8 cellular contexts compared by ENCODE assay signal in the genomic region with DNA sequence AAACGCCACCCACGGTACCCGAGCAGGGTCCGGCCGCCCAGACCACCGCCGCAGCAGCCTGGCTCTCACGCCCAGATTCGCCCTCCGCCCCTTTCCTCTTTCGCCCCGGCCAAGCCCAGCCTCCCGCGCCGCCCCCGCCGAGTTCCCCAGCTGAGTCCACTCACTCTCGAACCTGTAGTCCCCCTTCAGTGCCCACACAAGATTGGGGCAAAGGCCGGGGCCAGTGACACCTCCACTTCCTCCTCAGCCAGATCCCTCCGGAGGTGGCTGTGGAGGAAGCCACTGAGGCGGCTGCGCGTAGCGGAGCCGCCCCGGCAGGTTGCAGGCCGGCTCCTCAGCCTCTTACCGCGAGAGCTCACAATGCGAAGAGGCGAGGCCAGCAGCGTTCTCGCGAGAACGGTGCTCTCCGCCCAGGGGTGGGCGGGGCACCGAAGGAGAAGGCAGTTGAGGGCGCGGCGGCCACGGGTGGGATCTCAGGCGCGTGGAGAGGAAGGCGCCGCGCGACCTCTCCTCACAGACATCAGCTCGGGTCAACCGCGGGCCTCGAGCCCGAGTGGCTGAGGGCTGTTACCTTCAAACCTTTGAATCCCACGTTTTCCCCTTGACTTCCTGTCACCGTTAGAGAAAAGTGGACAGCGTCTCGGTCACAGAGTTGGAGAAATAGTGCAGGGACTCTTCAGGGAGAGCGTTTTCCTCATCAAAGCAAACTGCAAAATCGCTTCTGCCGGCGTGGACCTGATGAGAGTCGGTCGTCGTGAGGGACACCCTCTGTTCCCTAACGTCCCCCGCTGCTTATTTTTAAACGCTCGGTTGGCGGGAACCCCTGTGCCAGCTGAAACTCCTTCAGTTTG. TPM values are rescaled to one million over a fixed set of nuclear protein-coding genes. Genes with fewer than 3 reads are reported as not detected.
DNase-seq lines count a peak whose midpoint lies in the region; ATAC-seq, FAIRE-seq and TF ChIP-seq lines count a peak whose summit lies in the region.

A gene (minus strand): TSS at position 295 of the 851 bp plus-strand sequence. CDS start 18,098 bp downstream, outside the sequence.

- peaks cover 41% of the 10 kb centered on the region for H3K79me2 ChIP-seq in smooth muscle cell (ENCODE audit: low read depth)

- peaks cover 8% of the 10 kb centered on the region for H3K4me1 ChIP-seq in smooth muscle cell (ENCODE audit: low read depth)

- H3K36me3 Mint-ChIP-seq in WTC11, result no peaks in the 10 kb centered on the region

- ATAC-seq in GM19023 (IDR thresholded peaks at IDR 0.05; ENCODE audit: unreplicated experiment) (peak; percentile 95), HG03196 (IDR thresholded peaks at IDR 0.05; ENCODE audit: unreplicated experiment) (peak; percentile 98), WTC11 (peak; percentile 96)

- H3K27me3 ChIP-seq in bronchial epithelial cell (ENCODE audit: control insufficient read depth, insufficient read depth, low read length) (no peaks in the 10 kb centered on the region), smooth muscle cell (ENCODE audit: low read depth) (no peaks in the 10 kb centered on the region)

- no peaks in the 10 kb centered on the region; the same call in none of the 2 replicates for H3K27me3 Mint-ChIP-seq in WTC11 (ENCODE audit: low read depth)

- no peaks in the 10 kb centered on the region for H3F3A ChIP-seq in smooth muscle cell (ENCODE audit: low read depth)

- DNase-seq in AG09309 (ENCODE audit: low read depth) (peak; percentile 74), NCI-H226 (peak; percentile 94), WTC11 (ENCODE audit: low spot score) (peak; percentile 87), bronchial epithelial cell (ENCODE audit: low read depth) (peak; percentile 87), iPS-NIHi7 (ENCODE audit: extremely low spot score) (peak; percentile 90), smooth muscle cell (lab: John Stamatoyannopoulos, UW; ENCODE audit: unreplicated experiment) (peak; percentile 82)

- no peaks in the 10 kb centered on the region for H3K36me3 ChIP-seq in bronchial epithelial cell (ENCODE audit: control insufficient read depth, insufficient read depth, low read length)
- no peaks in the 10 kb centered on the region for H3K36me3 ChIP-seq in smooth muscle cell (ENCODE audit: low read depth)

- peak within 1 kb of the TSS; percentile 88 for H3K9ac ChIP-seq in smooth muscle cell (ENCODE audit: low read depth)

- H3K4me1 Mint-ChIP-seq in WTC11, result peaks cover 24% of the 10 kb centered on the region

- peaks cover 21% of the 10 kb centered on the region for H4K20me1 ChIP-seq in smooth muscle cell (ENCODE audit: low read depth)

- no peak for TF ChIP-seq CTCF in AG09309 (IDR thresholded peaks at IDR 0.05; ENCODE audit: control insufficient read depth, insufficient read depth, low read depth, low read length, missing control alignments)
- no peak for TF ChIP-seq CTCF in WTC11 (IDR thresholded peaks at IDR 0.05)
- no peak for TF ChIP-seq CTCF in bronchial epithelial cell (IDR thresholded peaks at IDR 0.05; ENCODE audit: insufficient read depth, low read length, severe bottlenecking)
- TF ChIP-seq CTCF in smooth muscle cell (IDR thresholded peaks at IDR 0.05; ENCODE audit: borderline replicate concordance, insufficient read depth, poor library complexity, severe bottlenecking), result no peak

- no peaks in the 10 kb centered on the region for H3K9me3 ChIP-seq in smooth muscle cell (replicated peaks; ENCODE audit: low read depth)

- no peaks in the 10 kb centered on the region for H3K9me3 Mint-ChIP-seq in WTC11

- H3K4me3 ChIP-seq in AG09309 (ENCODE audit: control insufficient read depth, low read depth, low read length) (peak within 1 kb of the TSS; percentile 68), bronchial epithelial cell (ENCODE audit: low read depth, low read length) (peak within 1 kb of the TSS; percentile 96), smooth muscle cell (peak within 1 kb of the TSS; percentile 85)

- H3K4me3 Mint-ChIP-seq in WTC11, result peak within 1 kb of the TSS; percentile 99

- H3K27ac Mint-ChIP-seq in WTC11, result peak within 1 kb of the TSS; percentile 93

- H3K27ac ChIP-seq in smooth muscle cell (ENCODE audit: low read depth), result peak within 1 kb of the TSS; percentile 72

- FAIRE-seq in bronchial epithelial cell (lab: Jason Lieb, UNC), result no peak

- CTCF ChIA-PET in WTC11 (lab: Charles Lee), result interaction anchor here (0.7 to 1.8 kb wide), 12 partner anchors 9 to 253 kb away, joined by 3 to 9 read pairs (median 4); no protein-coding TSS in a partner anchor

- POLR2A ChIA-PET in WTC11 (lab: Charles Lee), result interaction anchor here (1.0 to 2.1 kb wide), 2 partner anchors 109 to 204 kb away, joined by 3 to 5 read pairs; no protein-coding TSS in a partner anchor

- H3K4me2 ChIP-seq in smooth muscle cell, result peak within 1 kb of the TSS; percentile 88

- H2AFZ ChIP-seq in smooth muscle cell (ENCODE audit: low read depth), result peak within 1 kb of the TSS; percentile 94

- WGBS in smooth muscle cell (ENCODE audit: low lambda C conversion rate), result under 1% methylated on average over 63 of the region's 69 CpGs

TF ChIP-seq in WTC11, 78 proteins besides CTCF, POLR2A, EP300 and RAD21 (continues in another document):
- TF ChIP-seq ETV6 (CRISPR knock-in tag; IDR thresholded peaks at IDR 0.05) (peak; percentile 62; the same call in 1 of the 2 replicates), ZNF423 (CRISPR knock-in tag; IDR thresholded peaks at IDR 0.05) (no peak), NR3C1 (CRISPR knock-in tag; conservative IDR thresholded peaks at IDR 0.05; ENCODE audit: low read depth) (no peak), GRHL2 (CRISPR knock-in tag; IDR thresholded peaks at IDR 0.05; ENCODE audit: insufficient replicate concordance, severe bottlenecking) (no peak), TP53 (CRISPR knock-in tag; IDR thresholded peaks at IDR 0.05) (peak; percentile 59; the same call in 1 of the 2 replicates), ZBTB21 (CRISPR knock-in tag; IDR thresholded peaks at IDR 0.05; ENCODE audit: borderline replicate concordance) (no peak), SP1 (CRISPR knock-in tag; conservative IDR thresholded peaks at IDR 0.05) (peak; percentile 63; the same call in 1 of the 2 replicates), CREB1 (CRISPR knock-in tag; IDR thresholded peaks at IDR 0.05) (0 out of 2 replicates have a peak, but pooled peaks have one; percentile 13)
- TF ChIP-seq, protein P1, sequence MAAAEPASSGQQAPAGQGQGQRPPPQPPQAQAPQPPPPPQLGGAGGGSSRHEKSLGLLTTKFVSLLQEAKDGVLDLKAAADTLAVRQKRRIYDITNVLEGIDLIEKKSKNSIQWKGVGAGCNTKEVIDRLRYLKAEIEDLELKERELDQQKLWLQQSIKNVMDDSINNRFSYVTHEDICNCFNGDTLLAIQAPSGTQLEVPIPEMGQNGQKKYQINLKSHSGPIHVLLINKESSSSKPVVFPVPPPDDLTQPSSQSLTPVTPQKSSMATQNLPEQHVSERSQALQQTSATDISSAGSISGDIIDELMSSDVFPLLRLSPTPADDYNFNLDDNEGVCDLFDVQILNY (CRISPR knock-in tag; IDR thresholded peaks at IDR 0.05), result peak; percentile 71; the same call in 1 of the 2 replicates
- TF ChIP-seq, protein P2, sequence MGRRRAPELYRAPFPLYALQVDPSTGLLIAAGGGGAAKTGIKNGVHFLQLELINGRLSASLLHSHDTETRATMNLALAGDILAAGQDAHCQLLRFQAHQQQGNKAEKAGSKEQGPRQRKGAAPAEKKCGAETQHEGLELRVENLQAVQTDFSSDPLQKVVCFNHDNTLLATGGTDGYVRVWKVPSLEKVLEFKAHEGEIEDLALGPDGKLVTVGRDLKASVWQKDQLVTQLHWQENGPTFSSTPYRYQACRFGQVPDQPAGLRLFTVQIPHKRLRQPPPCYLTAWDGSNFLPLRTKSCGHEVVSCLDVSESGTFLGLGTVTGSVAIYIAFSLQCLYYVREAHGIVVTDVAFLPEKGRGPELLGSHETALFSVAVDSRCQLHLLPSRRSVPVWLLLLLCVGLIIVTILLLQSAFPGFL (CRISPR knock-in tag; IDR thresholded peaks at IDR 0.05; ENCODE audit: borderline replicate concordance), result no peak
- TF ChIP-seq, protein P3, sequence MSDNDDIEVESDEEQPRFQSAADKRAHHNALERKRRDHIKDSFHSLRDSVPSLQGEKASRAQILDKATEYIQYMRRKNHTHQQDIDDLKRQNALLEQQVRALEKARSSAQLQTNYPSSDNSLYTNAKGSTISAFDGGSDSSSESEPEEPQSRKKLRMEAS (CRISPR knock-in tag; IDR thresholded peaks at IDR 0.05), result peak; percentile 37; the same call in 1 of the 2 replicates
- TF ChIP-seq, protein P4, sequence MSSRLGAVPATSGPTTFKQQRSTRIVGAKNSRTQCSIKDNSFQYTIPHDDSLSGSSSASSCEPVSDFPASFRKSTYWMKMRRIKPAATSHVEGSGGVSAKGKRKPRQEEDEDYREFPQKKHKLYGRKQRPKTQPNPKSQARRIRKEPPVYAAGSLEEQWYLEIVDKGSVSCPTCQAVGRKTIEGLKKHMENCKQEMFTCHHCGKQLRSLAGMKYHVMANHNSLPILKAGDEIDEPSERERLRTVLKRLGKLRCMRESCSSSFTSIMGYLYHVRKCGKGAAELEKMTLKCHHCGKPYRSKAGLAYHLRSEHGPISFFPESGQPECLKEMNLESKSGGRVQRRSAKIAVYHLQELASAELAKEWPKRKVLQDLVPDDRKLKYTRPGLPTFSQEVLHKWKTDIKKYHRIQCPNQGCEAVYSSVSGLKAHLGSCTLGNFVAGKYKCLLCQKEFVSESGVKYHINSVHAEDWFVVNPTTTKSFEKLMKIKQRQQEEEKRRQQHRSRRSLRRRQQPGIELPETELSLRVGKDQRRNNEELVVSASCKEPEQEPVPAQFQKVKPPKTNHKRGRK (CRISPR knock-in tag; IDR thresholded peaks at IDR 0.05; ENCODE audit: borderline replicate concordance), result no peak
- TF ChIP-seq, protein P5, sequence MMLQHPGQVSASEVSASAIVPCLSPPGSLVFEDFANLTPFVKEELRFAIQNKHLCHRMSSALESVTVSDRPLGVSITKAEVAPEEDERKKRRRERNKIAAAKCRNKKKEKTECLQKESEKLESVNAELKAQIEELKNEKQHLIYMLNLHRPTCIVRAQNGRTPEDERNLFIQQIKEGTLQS (CRISPR knock-in tag; conservative IDR thresholded peaks at IDR 0.05), result no peak

RNA-seq across cellular contexts. Expression of the gene that starts here (rescaled TPM):
- total RNA-seq in WTC11 (2021) (18.4 to 19.4 TPM (median 18.6 TPM) in 3 replicates), bronchial epithelial cell (120 and 128 TPM in 2 replicates), smooth muscle cell (48.5 and 56.0 TPM in 2 replicates)
- polyA plus RNA-seq in smooth muscle cell, result 22.3 and 40.5 TPM in 2 replicates

Comparison
In these comparisons a context has a peak if more than half of its experiments do, and no peak if none do; other contexts are left out.
1. Peak in every context shown above with its lines: DNase-seq, ATAC-seq, H3K4me3 ChIP-seq and H3K27ac ChIP-seq.